27 cellular contexts compared by ENCODE assay signal in genomic region chr2:38571186-38571585, GRCh38.
"Had no signal": no experiment of that assay in that cellular context is flagged by ENCODE, and none has a peak within 500 bp of the region (broad histone marks: within the 10 kb centered on the region; RNA-seq: fewer than 3 reads in every experiment).

No MANE protein-coding gene starts in this region.

- H3K9me3 Mint-ChIP-seq: activated CD4-positive, alpha-beta memory T cell treated with anti-CD3 and anti-CD28 coated beads for 36 hours; activated CD4-positive, alpha-beta T cell treated with anti-CD3 and anti-CD28 coated beads, Interleukin-2, amount 10 ng/mL, durations not matched to agents 24 days and 14 days; activated T-cell treated with anti-CD3 and anti-CD28 coated beads, Interleukin-2, amount 50 U/mL, for 72 hours; brain; neural crest cell had no signal

- H3K27me3 Mint-ChIP-seq: activated CD4-positive, alpha-beta memory T cell treated with anti-CD3 and anti-CD28 coated beads for 36 hours; activated CD4-positive, alpha-beta T cell treated with anti-CD3 and anti-CD28 coated beads, Interleukin-2, amount 10 ng/mL, durations not matched to agents 24 days and 14 days; activated naive CD8-positive, alpha-beta T cell; brain had no signal

- ATAC-seq: gastroesophageal sphincter, psoas muscle had no signal

- H2AFZ ChIP-seq: hepatocyte had no signal

- H3K4me3 ChIP-seq: ascending aorta, cardiac muscle cell, gastroesophageal sphincter, hepatocyte, pancreas, psoas muscle, sigmoid colon, smooth muscle cell, suprapubic skin, tibial artery had no signal

- DNase-seq: activated CD4-positive, alpha-beta memory T cell treated with anti-CD3 and anti-CD28 coated beads for 36 hours; activated CD4-positive, alpha-beta T cell treated with anti-CD3 and anti-CD28 coated beads, Interleukin-2, amount 10 ng/mL, durations not matched to agents 24 days and 14 days; activated CD4-positive, CD25-positive, alpha-beta regulatory T cell treated with anti-CD3 and anti-CD28 coated beads, Interleukin-2, amount 50 U/mL, for 72 hours; activated effector memory CD4-positive, alpha-beta T cell treated with Interleukin-2 at 50 U/mL for 16 hours; activated naive CD4-positive, alpha-beta T cell treated with Interleukin-2 at 50 U/mL for 16 hours; activated T-cell treated with anti-CD3 and anti-CD28 coated beads for 4 hours; activated T-cell treated with anti-CD3 and anti-CD28 coated beads, Interleukin-2, amount 50 U/mL, for 72 hours; cortex of kidney; islet precursor cell; left ventricle myocardium superior; nucleus accumbens; pancreas; psoas muscle; sigmoid colon; stimulated activated CD4-positive, alpha-beta T cell treated with anti-CD3 and anti-CD28 coated beads, Interleukin-1b, Interleukin-23, amount 100 ng/mL, for 48 hours; stimulated activated naive CD4-positive, alpha-beta T cell; T-helper 1 cell; tibial artery had no signal

- H3K4me1 ChIP-seq: psoas muscle, suprapubic skin had no signal

- H3K4me1 Mint-ChIP-seq: brain, neural crest cell had no signal

- H3K9me3 ChIP-seq: ascending aorta, gastroesophageal sphincter, pancreas, psoas muscle, sigmoid colon, suprapubic skin, tibial artery had no signal

- H3K27me3 ChIP-seq: ascending aorta, cardiac muscle cell, gastroesophageal sphincter, hepatocyte, pancreas, sigmoid colon, suprapubic skin, tibial artery had no signal

- H3K27ac ChIP-seq: ascending aorta, gastroesophageal sphincter, hepatocyte, pancreas, psoas muscle, sigmoid colon, suprapubic skin, tibial artery had no signal

- H3K4me2 ChIP-seq: hepatocyte had no signal

- H3K27ac Mint-ChIP-seq: activated naive CD8-positive, alpha-beta T cell had no signal

- H3K4me3 Mint-ChIP-seq: activated CD4-positive, alpha-beta memory T cell treated with anti-CD3 and anti-CD28 coated beads for 36 hours; activated CD4-positive, alpha-beta T cell treated with anti-CD3 and anti-CD28 coated beads, Interleukin-2, amount 10 ng/mL, durations not matched to agents 24 days and 14 days; activated naive CD8-positive, alpha-beta T cell; activated T-cell treated with anti-CD3 and anti-CD28 coated beads, Interleukin-2, amount 50 U/mL, for 72 hours; brain; neural crest cell had no signal
